In the genomic region with DNA sequence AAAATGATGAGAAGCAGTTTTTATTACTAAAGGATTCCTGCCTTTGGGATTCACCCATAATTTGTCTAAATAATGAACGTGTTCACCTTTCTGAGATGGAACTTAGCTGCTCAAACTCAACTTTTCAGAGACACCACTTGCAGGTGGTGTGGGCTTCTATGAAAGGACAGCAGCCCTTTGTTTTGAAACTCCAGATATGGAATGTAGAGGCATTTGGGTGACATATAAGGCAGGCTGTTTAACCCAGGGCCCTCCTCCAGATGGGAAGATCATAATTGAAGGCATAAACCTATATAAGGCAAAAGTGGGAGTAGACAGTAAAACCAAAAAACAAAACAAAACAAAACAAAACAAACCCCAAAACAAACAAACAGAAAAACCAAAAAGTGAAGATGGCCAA, we compare ENCODE assay signal across 9 cellular contexts. TPM values are rescaled to one million over a fixed set of nuclear protein-coding genes. Genes with fewer than 3 reads are reported as not detected.
DNase-seq lines count a peak whose midpoint lies in the region; ATAC-seq lines count a peak whose summit lies in the region.
"Had no signal": no experiment of that assay in that cellular context is flagged by ENCODE, and none has a peak within 500 bp of the region (broad histone marks: within the 10 kb centered on the region; RNA-seq: fewer than 3 reads in every experiment).

No MANE protein-coding gene starts in this region.

- H3K9me3 ChIP-seq in Karpas-422 (ENCODE audit: low read length) (no peaks in the 10 kb centered on the region), trophoblast cell (ENCODE audit: insufficient read depth, low read depth, low read length) (no peaks in the 10 kb centered on the region)
- no peaks in the 10 kb centered on the region for H3K9me3 ChIP-seq in effector memory CD4-positive, alpha-beta T cell (ENCODE audit: control insufficient read depth, low read length)

- no peak overlapping the region for H3K23ac ChIP-seq in trophoblast cell (ENCODE audit: low read length)

- peak overlapping the region; percentile 61 for H4K8ac ChIP-seq in trophoblast cell (ENCODE audit: low read depth, low read length)

- no CpG with 5 or more reads among the region's 1 CpG for WGBS in trophoblast cell (ENCODE audit: extremely low coverage, insufficient coverage, insufficient read length)

- no peaks in the 10 kb centered on the region for H3K79me2 ChIP-seq in Karpas-422 (ENCODE audit: low read length)
- peaks cover 1% of the 10 kb centered on the region for H3K79me2 ChIP-seq in trophoblast cell (ENCODE audit: control insufficient read depth, insufficient read depth, low read length, poor library complexity)

- H2AFZ ChIP-seq in Karpas-422 (ENCODE audit: low read length), result peak overlapping the region; percentile 90
- peak overlapping the region; percentile 96 for H2AFZ ChIP-seq in trophoblast cell (ENCODE audit: insufficient read depth, low read length, poor library complexity)

- no peak overlapping the region for H2BK5ac ChIP-seq in trophoblast cell (ENCODE audit: low read depth, low read length, poor library complexity)

- no peak overlapping the region for H3K4ac ChIP-seq in trophoblast cell (ENCODE audit: low read depth, low read length)

- no peaks in the 10 kb centered on the region for H3K9me2 ChIP-seq in Karpas-422 (replicated peaks; ENCODE audit: insufficient read depth, low read length)

- H3K9ac ChIP-seq in Karpas-422 (ENCODE audit: low read length) (peak overlapping the region; percentile 70), trophoblast cell (ENCODE audit: low read length) (no peak overlapping the region)

- no peak overlapping the region for H3K14ac ChIP-seq in trophoblast cell (ENCODE audit: low read length)

- H2AK5ac ChIP-seq in trophoblast cell (ENCODE audit: low read length), result no peak overlapping the region

- no peak overlapping the region for H4K12ac ChIP-seq in trophoblast cell (ENCODE audit: low read depth, low read length)

- no peaks in the 10 kb centered on the region for H3K27me3 ChIP-seq in Karpas-422 (ENCODE audit: low read length)
- no peaks in the 10 kb centered on the region for H3K27me3 ChIP-seq in effector memory CD4-positive, alpha-beta T cell (replicated peaks; ENCODE audit: control insufficient read depth, insufficient read depth, low read length, poor library complexity, severe bottlenecking)
- H3K27me3 ChIP-seq in trophoblast cell (ENCODE audit: insufficient read depth, low read length), result no peaks in the 10 kb centered on the region

- H3K4me2 ChIP-seq in Karpas-422 (ENCODE audit: low read depth, low read length, poor library complexity, severe bottlenecking), result peak overlapping the region; percentile 80
- H3K4me2 ChIP-seq in trophoblast cell (ENCODE audit: low read length), result peak overlapping the region; percentile 79

- peaks cover 6% of the 10 kb centered on the region for H3K79me1 ChIP-seq in trophoblast cell (ENCODE audit: low read length)

- H3K4me3 ChIP-seq in Karpas-422 (ENCODE audit: low read length) (peak overlapping the region; percentile 70), trophoblast cell (ENCODE audit: low read depth, low read length) (no peak overlapping the region)
- H3K4me3 ChIP-seq in effector memory CD4-positive, alpha-beta T cell (ENCODE audit: insufficient read depth, low read depth, low read length, poor library complexity, severe bottlenecking), result peak overlapping the region; percentile 55

- H3K36me3 ChIP-seq in Karpas-422 (ENCODE audit: insufficient read depth, low read length) (no peaks in the 10 kb centered on the region), trophoblast cell (ENCODE audit: control insufficient read depth in 1 of 2, insufficient read depth in 2 of 2, low read length in 2 of 2) (peaks cover 0 to 2% of the 10 kb centered on the region in 2 experiments)
- H3K36me3 ChIP-seq in effector memory CD4-positive, alpha-beta T cell (ENCODE audit: control insufficient read depth, insufficient read depth, low read length), result no peaks in the 10 kb centered on the region

- peak overlapping the region; percentile 92 for H2BK12ac ChIP-seq in trophoblast cell (ENCODE audit: low read length)

- H3K27ac ChIP-seq in Karpas-422 (ENCODE audit: low read length), result no peak overlapping the region
- H3K27ac ChIP-seq in effector memory CD4-positive, alpha-beta T cell (ENCODE audit: insufficient read depth, low read length, poor library complexity, severe bottlenecking), result peak overlapping the region; percentile 54
- peak overlapping the region; percentile 69 for H3K27ac ChIP-seq in trophoblast cell (ENCODE audit: low read depth, low read length)

- ATAC-seq in GM21423 (IDR thresholded peaks at IDR 0.05; ENCODE audit: unreplicated experiment) (no peak), HG03520 (IDR thresholded peaks at IDR 0.05; ENCODE audit: unreplicated experiment) (no peak)

- H3K4me1 ChIP-seq in Karpas-422 (ENCODE audit: low read length), result peaks cover 16% of the 10 kb centered on the region
- H3K4me1 ChIP-seq in effector memory CD4-positive, alpha-beta T cell (ENCODE audit: control insufficient read depth, insufficient read depth, low read length, poor library complexity, severe bottlenecking), result peaks cover 4% of the 10 kb centered on the region
- H3K4me1 ChIP-seq in trophoblast cell (ENCODE audit: control insufficient read depth in 1 of 2, insufficient read depth in 2 of 2, low read length in 2 of 2), result peaks cover 2 to 5% of the 10 kb centered on the region in 2 experiments

- H4K91ac ChIP-seq in trophoblast cell (ENCODE audit: low read depth, low read length), result peak overlapping the region; percentile 86

- peak overlapping the region; percentile 85 for H2BK120ac ChIP-seq in trophoblast cell (ENCODE audit: insufficient read depth, low read length, poor library complexity)

- DNase-seq in ELF-1 (ENCODE audit: low read depth, low spot score) (peak; percentile 25), Karpas-422 (no peak), trophoblast cell (no peak), AG08396 (ENCODE audit: low spot score) (no peak), NCI-H2196 (lab: John Stamatoyannopoulos, UW; ENCODE audit: unreplicated experiment) (no peak)
- no peak for DNase-seq in effector memory CD4-positive, alpha-beta T cell
- DNase-seq: cerebellar nuclear complex had no signal

- H4K20me1 ChIP-seq in Karpas-422 (ENCODE audit: insufficient read depth, low read depth, low read length), result no peaks in the 10 kb centered on the region

- H3K18ac ChIP-seq in trophoblast cell (ENCODE audit: low read length), result peak overlapping the region; percentile 72

RNA-seq across cellular contexts. Expression of a gene that starts 11.9 kb away (rescaled TPM):
- total RNA-seq in Karpas-422 (2014; rRNA removed; shearing (Covaris generic); ENCODE audit: low replicate concordance), result 19.6 and 20.6 TPM in 2 replicates
- 19.5 and 19.6 TPM in 2 replicates for polyA plus RNA-seq in trophoblast cell (2013)

RNA-seq across cellular contexts. Expression of a gene that starts 37.6 kb away (rescaled TPM):
- not detected in 2 replicates for total RNA-seq in Karpas-422 (2014; rRNA removed; shearing (Covaris generic); ENCODE audit: low replicate concordance)
- 4.0 and 4.8 TPM in 2 replicates for polyA plus RNA-seq in trophoblast cell (2013)

RNA-seq across cellular contexts. Expression of a gene that starts 43.0 kb away (rescaled TPM):
- 0.90 and 2.8 TPM in 2 replicates for total RNA-seq in Karpas-422 (2014; rRNA removed; shearing (Covaris generic); ENCODE audit: low replicate concordance)
- 0.07 and 0.15 TPM in 2 replicates for polyA plus RNA-seq in trophoblast cell (2013)

RNA-seq across cellular contexts. Expression of a gene that starts 44.1 kb away (rescaled TPM):
- not detected in 2 replicates for total RNA-seq in Karpas-422 (2014; rRNA removed; shearing (Covaris generic); ENCODE audit: low replicate concordance)
- 0.22 and 0.25 TPM in 2 replicates for polyA plus RNA-seq in trophoblast cell (2013)
